Comparison of ENCODE assay signal across 8 cellular contexts in the genomic region with DNA sequence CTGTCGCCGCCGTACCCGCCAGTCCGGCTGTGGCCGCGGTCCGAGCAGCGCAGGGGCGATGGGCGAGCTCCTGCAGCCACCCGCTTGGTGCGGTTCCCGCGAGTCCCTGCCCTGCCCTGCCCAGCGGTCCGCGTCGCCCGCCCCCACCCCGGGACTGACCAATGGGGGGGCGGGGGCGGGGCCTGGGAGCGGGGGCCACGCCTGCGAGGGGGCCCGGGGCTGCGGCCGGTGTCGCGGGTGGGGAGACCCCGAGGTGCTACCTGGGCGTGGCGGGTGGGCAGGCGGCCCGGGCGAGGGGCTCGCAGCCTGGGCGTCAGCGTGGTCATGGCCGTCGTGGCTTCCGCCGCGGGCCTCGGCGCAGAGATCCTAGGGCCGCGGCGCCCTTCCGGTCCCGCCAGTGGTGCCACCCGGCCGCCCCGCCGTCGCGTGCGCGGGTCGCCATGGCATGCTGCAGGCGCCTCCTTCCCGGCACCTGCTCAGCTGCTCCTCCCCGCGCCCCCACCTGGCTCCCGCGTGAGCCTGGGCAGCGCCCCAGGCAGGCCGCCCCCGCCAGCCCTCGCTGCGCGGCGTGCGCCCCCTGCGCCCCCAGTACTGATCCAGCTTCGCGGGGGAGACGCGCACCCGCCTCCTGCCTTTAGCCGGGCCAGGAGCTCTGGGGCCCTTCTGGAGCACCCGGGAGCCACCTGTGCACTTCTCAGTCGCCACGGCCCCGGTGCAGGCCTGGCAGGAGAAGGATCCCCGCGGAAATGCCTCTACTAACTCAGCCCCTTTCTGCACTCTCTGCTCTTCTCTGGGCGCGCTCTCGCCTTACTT. TPM values are rescaled to one million over a fixed set of nuclear protein-coding genes. Genes with fewer than 3 reads are reported as not detected.
DNase-seq lines count a peak whose midpoint lies in the region; ATAC-seq lines count a peak whose summit lies in the region.

A gene with protein sequence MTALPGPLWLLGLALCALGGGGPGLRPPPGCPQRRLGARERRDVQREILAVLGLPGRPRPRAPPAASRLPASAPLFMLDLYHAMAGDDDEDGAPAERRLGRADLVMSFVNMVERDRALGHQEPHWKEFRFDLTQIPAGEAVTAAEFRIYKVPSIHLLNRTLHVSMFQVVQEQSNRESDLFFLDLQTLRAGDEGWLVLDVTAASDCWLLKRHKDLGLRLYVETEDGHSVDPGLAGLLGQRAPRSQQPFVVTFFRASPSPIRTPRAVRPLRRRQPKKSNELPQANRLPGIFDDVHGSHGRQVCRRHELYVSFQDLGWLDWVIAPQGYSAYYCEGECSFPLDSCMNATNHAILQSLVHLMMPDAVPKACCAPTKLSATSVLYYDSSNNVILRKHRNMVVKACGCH (minus strand): TSS at position 108 of the 813 bp plus-strand sequence. CDS start 380 bp downstream, outside the sequence.

- DNase-seq in EH (ENCODE audit: low read depth) (peak; percentile 38), NCI-H2171 (lab: John Stamatoyannopoulos, UW) (peak; percentile 65), mesenteric fat pad (ENCODE audit: low spot score) (peak; percentile 89), epidermal melanocyte (ENCODE audit: insufficient read length, low spot score) (no peak)
- peak; percentile 59 for DNase-seq in stimulated activated CD8-positive, alpha-beta memory T cell treated with anti-CD3 and anti-CD28 coated beads, Interleukin-4, amount 100 ng/mL, for 48 hours

- H3K27ac ChIP-seq in duodenal mucosa (ENCODE audit: low read depth, low read length): no peak within 1 kb of the TSS

- peak within 1 kb of the TSS; percentile 26 to 64 for H3K9ac ChIP-seq in duodenal mucosa (ENCODE audit: low read depth in 1 of 2, low read length in 2 of 2)

- no peaks in the 10 kb centered on the region for H3K36me3 ChIP-seq in duodenal mucosa (ENCODE audit: control insufficient read depth in 1 of 2, insufficient read depth in 2 of 2, low read length in 2 of 2)

- no peaks in the 10 kb centered on the region for H3K9me3 ChIP-seq in duodenal mucosa (ENCODE audit: control insufficient read depth in 1 of 2, low read length in 2 of 2)

- peaks cover 0 to 6% of the 10 kb centered on the region in 2 donors for H3K4me1 ChIP-seq in duodenal mucosa (ENCODE audit: control insufficient read depth in 1 of 2, insufficient read depth in 2 of 2, low read length in 2 of 2)

- ATAC-seq in HG02571 (IDR thresholded peaks at IDR 0.05; ENCODE audit: unreplicated experiment): peak; percentile 59
- peak; percentile 73 for ATAC-seq in activated CD4-positive, CD25-positive, alpha-beta regulatory T cell treated with anti-CD3 and anti-CD28 coated beads, Interleukin-2, amount 50 U/mL, for 24 hours

- peak within 1 kb of the TSS; percentile 45 to 70 for H3K4me3 ChIP-seq in duodenal mucosa (ENCODE audit: low read depth in 1 of 2, low read length in 2 of 2)

- H3K27me3 ChIP-seq in duodenal mucosa (ENCODE audit: control insufficient read depth in 1 of 2, insufficient read depth in 2 of 2, low read length in 2 of 2): no peaks in the 10 kb centered on the region

RNA-seq across cellular contexts. Expression of the gene that starts here (rescaled TPM):
- 0.74 TPM for total RNA-seq in mesenteric fat pad

Comparison
In these comparisons a context has a peak if more than half of its experiments do, and no peak if none do; other contexts are left out.
1. Peak in DNase-seq in mesenteric fat pad; RNA of the gene not detected or under 1 TPM.